20 cellular contexts compared by ENCODE assay signal in the genomic region with DNA sequence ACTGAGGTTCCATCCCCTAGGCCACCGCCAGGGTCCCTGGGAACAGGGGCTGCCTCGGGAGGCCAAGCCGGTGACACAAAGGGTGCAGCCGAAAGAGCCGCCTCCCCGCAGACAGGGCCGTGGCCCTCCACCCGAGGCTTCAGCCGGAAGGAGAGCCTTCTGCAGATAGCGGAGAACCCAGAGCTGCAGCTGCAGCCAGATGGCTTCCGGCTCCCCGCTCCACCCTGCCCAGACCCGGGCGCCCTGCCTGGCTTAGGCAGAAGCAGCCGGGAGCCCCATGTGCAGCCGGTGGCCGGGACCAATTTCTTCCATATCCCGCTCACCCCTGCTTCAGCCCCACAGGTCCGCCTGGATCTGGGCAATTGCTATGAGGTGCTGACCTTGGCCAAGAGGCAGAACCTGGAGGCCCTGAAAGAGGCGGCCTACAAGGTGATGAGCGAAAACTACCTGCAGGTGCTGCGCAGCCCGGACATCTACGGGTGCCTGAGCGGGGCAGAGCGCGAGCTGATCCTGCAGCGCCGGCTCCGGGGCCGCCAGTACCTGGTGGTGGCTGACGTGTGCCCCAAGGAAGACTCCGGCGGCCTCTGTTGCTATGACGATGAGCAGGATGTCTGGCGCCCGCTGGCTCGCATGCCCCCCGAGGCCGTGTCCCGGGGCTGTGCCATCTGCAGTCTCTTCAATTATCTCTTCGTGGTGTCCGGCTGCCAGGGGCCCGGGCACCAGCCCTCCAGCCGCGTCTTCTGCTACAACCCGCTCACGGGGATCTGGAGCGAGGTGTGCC. TPM values are rescaled to one million over a fixed set of nuclear protein-coding genes. Genes with fewer than 3 reads are reported as not detected.
DNase-seq lines count a peak whose midpoint lies in the region; ATAC-seq and TF ChIP-seq lines count a peak whose summit lies in the region.
"Had no signal": no experiment of that assay in that cellular context is flagged by ENCODE, and none has a peak within 500 bp of the region (broad histone marks: within the 10 kb centered on the region; RNA-seq: fewer than 3 reads in every experiment).

No MANE protein-coding gene starts in this region.

- H4K12ac ChIP-seq in trophoblast cell (ENCODE audit: low read depth, low read length), result no peak overlapping the region

- H3K4me2 ChIP-seq in trophoblast cell (ENCODE audit: low read length), result no peak overlapping the region

- H3K9ac ChIP-seq in endodermal cell (ENCODE audit: extremely low read depth, low read length, poor library complexity, severe bottlenecking), result no peak overlapping the region
- H3K9ac ChIP-seq in trophoblast cell (ENCODE audit: low read length), result no peak overlapping the region

- H3K79me2 ChIP-seq in trophoblast cell (ENCODE audit: control insufficient read depth, insufficient read depth, low read length, poor library complexity), result peaks cover 3% of the 10 kb centered on the region

- H3K4me3 ChIP-seq in endodermal cell (ENCODE audit: low read length) (no peak overlapping the region), trophoblast cell (ENCODE audit: low read depth, low read length) (no peak overlapping the region)
- H3K4me3 ChIP-seq: right atrium auricular region had no signal

- no peak overlapping the region for H3K27ac Mint-ChIP-seq in endodermal cell
- H3K27ac Mint-ChIP-seq in stimulated activated naive CD8-positive, alpha-beta T cell treated with anti-CD3 and anti-CD28 coated beads, Interleukin-15, amount 100 ng/mL, for 72 hours, result no peak overlapping the region
- H3K27ac Mint-ChIP-seq: activated CD4-positive, alpha-beta T cell treated with anti-CD3 and anti-CD28 coated beads, Interleukin-2, amount 10 ng/mL, durations not matched to agents 7 days and 5 days; activated naive CD8-positive, alpha-beta T cell; activated T-helper 2 cell treated with anti-CD3 and anti-CD28 coated beads, Interferon-gamma antibody, Interleukin-2, Interleukin-4, amounts not matched to agents 10 μg/mL and 5 μg/mL and 100 μg/mL, durations not matched to agents 14 hours and 24 hours and 36 hours; CD4-positive, CD25-positive, alpha-beta regulatory T cell had no signal

- H3K4me1 ChIP-seq in endodermal cell (ENCODE audit: control insufficient read depth, insufficient read depth, low read length), result peaks cover 18% of the 10 kb centered on the region
- peaks cover 32 to 45% of the 10 kb centered on the region in 2 experiments for H3K4me1 ChIP-seq in trophoblast cell (ENCODE audit: control insufficient read depth in 1 of 2, insufficient read depth in 2 of 2, low read length in 2 of 2)

- H3K36me3 Mint-ChIP-seq in endodermal cell (ENCODE audit: low read depth), result peaks cover 5% of the 10 kb centered on the region
- H3K36me3 Mint-ChIP-seq: activated naive CD8-positive, alpha-beta T cell; CD4-positive, CD25-positive, alpha-beta regulatory T cell had no signal

- peak overlapping the region; percentile 14 for H3K4ac ChIP-seq in trophoblast cell (ENCODE audit: low read depth, low read length)

- no peak overlapping the region for H3K27ac ChIP-seq in endodermal cell (ENCODE audit: low read depth, low read length)
- H3K27ac ChIP-seq in trophoblast cell (ENCODE audit: low read depth, low read length), result no peak overlapping the region
- H3K27ac ChIP-seq: right atrium auricular region had no signal

- H3K9me3 ChIP-seq in endodermal cell (ENCODE audit: control insufficient read depth, low read length) (no peaks in the 10 kb centered on the region), trophoblast cell (ENCODE audit: insufficient read depth, low read depth, low read length) (no peaks in the 10 kb centered on the region)
- H3K9me3 ChIP-seq: right atrium auricular region had no signal

- peak overlapping the region; percentile 76 for H2AK5ac ChIP-seq in trophoblast cell (ENCODE audit: low read length)

- H3K4me1 Mint-ChIP-seq in endodermal cell, result peaks cover 34% of the 10 kb centered on the region
- peaks cover 13% of the 10 kb centered on the region for H3K4me1 Mint-ChIP-seq in stimulated activated naive CD8-positive, alpha-beta T cell treated with anti-CD3 and anti-CD28 coated beads, Interleukin-15, amount 100 ng/mL, for 72 hours
- H3K4me1 Mint-ChIP-seq: activated CD4-positive, alpha-beta T cell treated with anti-CD3 and anti-CD28 coated beads, Interleukin-2, amount 10 ng/mL, durations not matched to agents 7 days and 5 days had no signal

- peak overlapping the region; percentile 71 for H2BK5ac ChIP-seq in trophoblast cell (ENCODE audit: low read depth, low read length, poor library complexity)

- H2BK12ac ChIP-seq in trophoblast cell (ENCODE audit: low read length), result peak overlapping the region; percentile 55

- ATAC-seq in stimulated activated naive CD8-positive, alpha-beta T cell treated with anti-CD3 and anti-CD28 coated beads, Interleukin-15, amount 100 ng/mL, for 72 hours, result no peak

- no peak overlapping the region for H3K23ac ChIP-seq in trophoblast cell (ENCODE audit: low read length)

- peak overlapping the region; percentile 86 for H2BK120ac ChIP-seq in trophoblast cell (ENCODE audit: insufficient read depth, low read length, poor library complexity)

- H2AFZ ChIP-seq in trophoblast cell (ENCODE audit: insufficient read depth, low read length, poor library complexity), result no peak overlapping the region

- DNase-seq in COLO668 (lab: John Stamatoyannopoulos, UW; ENCODE audit: unreplicated experiment) (peak; percentile 55), NCI-H524 treated with DMSO at 0.1 percent for 48 hours (lab: John Stamatoyannopoulos, UW) (peak; percentile 37), endodermal cell (peak; percentile 70), trophoblast cell (no peak), amygdala (lab: John Stamatoyannopoulos, UW) (no peak)
- DNase-seq in stimulated activated CD4-positive, alpha-beta T cell treated with anti-CD3 and anti-CD28 coated beads, Interleukin-4, amount 100 ng/mL, for 24 hours, result no peak
- DNase-seq in stimulated activated naive CD8-positive, alpha-beta T cell treated with anti-CD3 and anti-CD28 coated beads, Interleukin-15, amount 100 ng/mL, for 72 hours, result no peak
- DNase-seq: activated CD4-positive, alpha-beta T cell treated with anti-CD3 and anti-CD28 coated beads, Interleukin-2, amount 10 ng/mL, durations not matched to agents 7 days and 5 days; CD4-positive, CD25-positive, alpha-beta regulatory T cell; DND-41; NCI-H2029 treated with DMSO at 0.1 percent for 48 hours; NCI-H345; SHP77 treated with DMSO at 0.1 percent for 48 hours had no signal

- H3K79me1 ChIP-seq in trophoblast cell (ENCODE audit: low read length), result peaks cover 16% of the 10 kb centered on the region

- peak overlapping the region; percentile 81 for H4K91ac ChIP-seq in trophoblast cell (ENCODE audit: low read depth, low read length)

- TF ChIP-seq CTCF in endodermal cell (conservative IDR thresholded peaks at IDR 0.05), result no peak

- WGBS in endodermal cell (ENCODE audit: insufficient coverage in 1 of 2, insufficient read length in 1 of 2), 2 experiments, result 95 to 97% methylated on average over 32 to 49 of the region's 49 CpGs
- WGBS in trophoblast cell (ENCODE audit: extremely low coverage, insufficient coverage, insufficient read length), result no CpG with 5 or more reads among the region's 49 CpGs

- H3K18ac ChIP-seq in trophoblast cell (ENCODE audit: low read length), result peak overlapping the region; percentile 27

- no peaks in the 10 kb centered on the region for H3K9me3 Mint-ChIP-seq in endodermal cell
- H3K9me3 Mint-ChIP-seq in stimulated activated naive CD8-positive, alpha-beta T cell treated with anti-CD3 and anti-CD28 coated beads, Interleukin-15, amount 100 ng/mL, for 72 hours, result no peaks in the 10 kb centered on the region
- H3K9me3 Mint-ChIP-seq: activated CD4-positive, alpha-beta T cell treated with anti-CD3 and anti-CD28 coated beads, Interleukin-2, amount 10 ng/mL, durations not matched to agents 7 days and 5 days; activated T-helper 2 cell treated with anti-CD3 and anti-CD28 coated beads, Interferon-gamma antibody, Interleukin-2, Interleukin-4, amounts not matched to agents 10 μg/mL and 5 μg/mL and 100 μg/mL, durations not matched to agents 14 hours and 24 hours and 36 hours had no signal

- H4K8ac ChIP-seq in trophoblast cell (ENCODE audit: low read depth, low read length), result no peak overlapping the region

- H3K4me3 Mint-ChIP-seq in endodermal cell, result peak overlapping the region; percentile 36
- no peak overlapping the region for H3K4me3 Mint-ChIP-seq in stimulated activated naive CD8-positive, alpha-beta T cell treated with anti-CD3 and anti-CD28 coated beads, Interleukin-15, amount 100 ng/mL, for 72 hours
- H3K4me3 Mint-ChIP-seq: activated CD4-positive, alpha-beta T cell treated with anti-CD3 and anti-CD28 coated beads, Interleukin-2, amount 10 ng/mL, durations not matched to agents 7 days and 5 days; activated naive CD8-positive, alpha-beta T cell; CD4-positive, CD25-positive, alpha-beta regulatory T cell had no signal

- H3K36me3 ChIP-seq in endodermal cell (ENCODE audit: control insufficient read depth, insufficient read depth, low read length), result no peaks in the 10 kb centered on the region
- H3K36me3 ChIP-seq in trophoblast cell (ENCODE audit: control insufficient read depth in 1 of 2, insufficient read depth in 2 of 2, low read length in 2 of 2), result no peaks in the 10 kb centered on the region
- H3K36me3 ChIP-seq: right atrium auricular region had no signal

- H3K14ac ChIP-seq in trophoblast cell (ENCODE audit: low read length), result peak overlapping the region; percentile 41

- H3K27me3 ChIP-seq in endodermal cell (ENCODE audit: control insufficient read depth, insufficient read depth, low read length, poor library complexity, severe bottlenecking), result no peaks in the 10 kb centered on the region
- H3K27me3 ChIP-seq in trophoblast cell (ENCODE audit: insufficient read depth, low read length), result no peaks in the 10 kb centered on the region
- H3K27me3 ChIP-seq: right atrium auricular region had no signal

- H3K27me3 Mint-ChIP-seq in endodermal cell (ENCODE audit: insufficient read depth), result no peaks in the 10 kb centered on the region
- peaks cover 29% of the 10 kb centered on the region for H3K27me3 Mint-ChIP-seq in stimulated activated naive CD8-positive, alpha-beta T cell treated with anti-CD3 and anti-CD28 coated beads, Interleukin-15, amount 100 ng/mL, for 72 hours
- H3K27me3 Mint-ChIP-seq: activated CD4-positive, alpha-beta T cell treated with anti-CD3 and anti-CD28 coated beads, Interleukin-2, amount 10 ng/mL, durations not matched to agents 7 days and 5 days; CD4-positive, CD25-positive, alpha-beta regulatory T cell had no signal

RNA-seq across cellular contexts. Expression of a gene that starts 1.4 kb away (rescaled TPM):
- 1 to 10 TPM; 4.4 to 7.2 TPM for total RNA-seq in endodermal cell
- 1.1 TPM for polyA plus RNA-seq in endodermal cell (2013, experiment 1 of 2)
- polyA plus RNA-seq in endodermal cell (2013, experiment 2 of 2), result 1.3 TPM
- 0.97 and 1.1 TPM in 2 replicates for polyA plus RNA-seq in trophoblast cell (2013)
- total RNA-seq: activated CD4-positive, alpha-beta T cell treated with anti-CD3 and anti-CD28 coated beads, Interleukin-2, amount 10 ng/mL, durations not matched to agents 7 days and 5 days; activated T-helper 2 cell treated with anti-CD3 and anti-CD28 coated beads, Interferon-gamma antibody, Interleukin-2, Interleukin-4, amounts not matched to agents 10 μg/mL and 5 μg/mL and 100 μg/mL, durations not matched to agents 14 hours and 24 hours and 36 hours; CD4-positive, CD25-positive, alpha-beta regulatory T cell; fibroblast of lung; osteoblast; T-helper 1 cell treated with Interleukin-12 subunit alpha and Interleukin-12 subunit beta and Interleukin-4 antibody, amounts not matched to agents 30 ng/mL and 1 ng/mL, for 36 hours had no signal
- polyA plus RNA-seq: AG04450; CD4-positive, CD25-positive, alpha-beta regulatory T cell; fibroblast of lung had no signal

Comparison
In these comparisons a context has a peak if more than half of its experiments do, and no peak if none do; other contexts are left out.
1. DNase-seq: peak in COLO668 (single experiment), NCI-H524 treated with DMSO at 0.1 percent for 48 hours (single experiment) and endodermal cell (single experiment); none in trophoblast cell (0 of 2), stimulated activated CD4-positive, alpha-beta T cell treated with anti-CD3 and anti-CD28 coated beads, Interleukin-4, amount 100 ng/mL, for 24 hours (single experiment), amygdala (0 of 56) and stimulated activated naive CD8-positive, alpha-beta T cell treated with anti-CD3 and anti-CD28 coated beads, Interleukin-15, amount 100 ng/mL, for 72 hours (0 of 2).